In the genomic region with DNA sequence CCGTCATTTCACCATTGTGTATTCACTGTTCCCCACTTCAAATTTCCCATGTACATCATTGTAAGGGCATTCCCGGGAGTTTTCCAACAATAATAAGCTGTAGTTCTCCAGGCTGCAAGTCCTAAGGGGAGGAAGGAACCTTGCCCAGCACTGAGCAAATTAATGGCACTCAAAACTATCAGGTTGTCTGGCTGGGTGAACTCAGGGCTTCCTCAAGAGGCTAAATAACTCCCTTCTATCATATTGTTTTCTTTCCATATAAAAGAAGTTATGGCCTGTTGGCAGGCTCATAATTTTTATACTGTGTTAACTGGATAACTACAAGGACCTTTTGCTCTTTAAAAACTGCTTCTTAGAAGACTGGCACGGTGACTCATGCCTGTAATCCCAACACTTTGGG, we compare ENCODE assay signal across 23 cellular contexts.
A peak's percentile ranks its signal among the peaks of the same experiment; 100 is the strongest.
DNase-seq lines count a peak whose midpoint lies in the region; ATAC-seq and TF ChIP-seq lines count a peak whose summit lies in the region.
"Had no signal": no experiment of that assay in that cellular context is flagged by ENCODE, and none has a peak within 500 bp of the region (broad histone marks: within the 10 kb centered on the region; RNA-seq: fewer than 3 reads in every experiment).

No MANE protein-coding gene starts in this region.

- no peaks in the 10 kb centered on the region for H3K36me3 Mint-ChIP-seq in nephron (ENCODE audit: low read depth)
- H3K36me3 Mint-ChIP-seq: CD4-positive, alpha-beta memory T cell had no signal

- TF ChIP-seq CTCF in HEK293 (tag by site-specific recombination; IDR thresholded peaks at IDR 0.05) = no peak
- TF ChIP-seq CTCF in nephron (IDR thresholded peaks at IDR 0.05; ENCODE audit: unreplicated experiment in 3 of 3) = no peak

- H3K9me3 Mint-ChIP-seq in nephron = no peaks in the 10 kb centered on the region

- ATAC-seq in GM19035 (IDR thresholded peaks at IDR 0.05; ENCODE audit: unreplicated experiment) = no peak
- ATAC-seq: HCT116, PC-3 had no signal

- POLR2A ChIA-PET in HEK293 (lab: Yijun Ruan, JAX) = no interaction called here

- peak; percentile 67 for DNase-seq in NCI-H2227 treated with DMSO at 0.1 percent for 48 hours (lab: John Stamatoyannopoulos, UW)
- peak; percentile 38 for DNase-seq in fibroblast of peridontal ligament (ENCODE audit: extremely low read depth)
- DNase-seq in HT-29 (ENCODE audit: low spot score) = no peak
- DNase-seq in NCI-H2196 (lab: John Stamatoyannopoulos, UW; ENCODE audit: unreplicated experiment) = no peak
- DNase-seq: 8988T; Caco-2; CD4-positive, alpha-beta memory T cell; DMS 273 treated with DMSO at 0.1 percent for 48 hours; DMS79 treated with DMSO at 0.1 percent for 48 hours; GOT3; Kasumi-1; NCI-H1417 treated with DMSO at 0.1 percent for 48 hours; NCI-H2107; NCI-H524 treated with DMSO at 0.1 percent for 48 hours; PC-3; RPMI8226; SHP77; SK-N-SH had no signal

- CTCF ChIA-PET in HEK293 (lab: Yijun Ruan, JAX) = no interaction called here

- no peaks in the 10 kb centered on the region for H3K9me3 ChIP-seq in HEK293 (ENCODE audit: control insufficient read depth, insufficient read depth, low read depth, low read length)
- H3K9me3 ChIP-seq: Caco-2, SK-N-SH had no signal

- no peaks in the 10 kb centered on the region for H3K36me3 ChIP-seq in HEK293 (ENCODE audit: control insufficient read depth in 2 of 2, insufficient read depth in 1 of 2, low read length in 2 of 2)
- H3K36me3 ChIP-seq: BLaER1 treated with 17β-estradiol and CSF1 and Interleukin-3, amounts not matched to agents 10 nM and 100 nM had no signal

- no peak overlapping the region for H3K4me3 Mint-ChIP-seq in nephron
- H3K4me3 Mint-ChIP-seq: CD4-positive, alpha-beta memory T cell had no signal

- no peak overlapping the region for H3K27ac ChIP-seq in HEK293 (ENCODE audit: extremely low read depth, low read depth, low read length)
- H3K27ac ChIP-seq: BLaER1 treated with 17β-estradiol and CSF1 and Interleukin-3, amounts not matched to agents 10 nM and 100 nM had no signal

- H3K4me3 ChIP-seq in HEK293 (ENCODE audit: low read depth, low read length) = no peak overlapping the region
- H3K4me3 ChIP-seq: BLaER1 treated with 17β-estradiol and CSF1 and Interleukin-3, amounts not matched to agents 10 nM and 100 nM had no signal

- no peaks in the 10 kb centered on the region for H3K4me1 ChIP-seq in HEK293 (ENCODE audit: control insufficient read depth, insufficient read depth, low read length)
- H3K4me1 ChIP-seq: Caco-2 had no signal

- H3K4me1 Mint-ChIP-seq in nephron = peaks cover 4% of the 10 kb centered on the region
- H3K4me1 Mint-ChIP-seq: CD4-positive, alpha-beta memory T cell had no signal

- H3K27ac Mint-ChIP-seq in nephron = peak overlapping the region in 2 of 3 experiments; percentile 43 to 70
- H3K27ac Mint-ChIP-seq: CD4-positive, alpha-beta memory T cell had no signal

- no peaks in the 10 kb centered on the region for H3K27me3 Mint-ChIP-seq in nephron (ENCODE audit: low read depth)
- H3K27me3 Mint-ChIP-seq: CD4-positive, alpha-beta memory T cell had no signal

TF ChIP-seq in HEK293, 187 proteins besides CTCF, POLR2A, EP300 and RAD21:
- 0 out of 2 replicates have a peak, but pooled peaks have one; percentile 17 for TF ChIP-seq ZBTB44 (tag by site-specific recombination; IDR thresholded peaks at IDR 0.05)
- no peak for TF ChIP-seq ZNF585B (tag by site-specific recombination; IDR thresholded peaks at IDR 0.05)
- peak; percentile 92 for TF ChIP-seq WT1 (tag by site-specific recombination; IDR thresholded peaks at IDR 0.05)
- no peak for TF ChIP-seq YY1 (tag by site-specific recombination; IDR thresholded peaks at IDR 0.05)
- peak; percentile 59; the same call in 1 of the 2 replicates for TF ChIP-seq OSR2 (tag by site-specific recombination; IDR thresholded peaks at IDR 0.05)
- TF ChIP-seq, protein P1, sequence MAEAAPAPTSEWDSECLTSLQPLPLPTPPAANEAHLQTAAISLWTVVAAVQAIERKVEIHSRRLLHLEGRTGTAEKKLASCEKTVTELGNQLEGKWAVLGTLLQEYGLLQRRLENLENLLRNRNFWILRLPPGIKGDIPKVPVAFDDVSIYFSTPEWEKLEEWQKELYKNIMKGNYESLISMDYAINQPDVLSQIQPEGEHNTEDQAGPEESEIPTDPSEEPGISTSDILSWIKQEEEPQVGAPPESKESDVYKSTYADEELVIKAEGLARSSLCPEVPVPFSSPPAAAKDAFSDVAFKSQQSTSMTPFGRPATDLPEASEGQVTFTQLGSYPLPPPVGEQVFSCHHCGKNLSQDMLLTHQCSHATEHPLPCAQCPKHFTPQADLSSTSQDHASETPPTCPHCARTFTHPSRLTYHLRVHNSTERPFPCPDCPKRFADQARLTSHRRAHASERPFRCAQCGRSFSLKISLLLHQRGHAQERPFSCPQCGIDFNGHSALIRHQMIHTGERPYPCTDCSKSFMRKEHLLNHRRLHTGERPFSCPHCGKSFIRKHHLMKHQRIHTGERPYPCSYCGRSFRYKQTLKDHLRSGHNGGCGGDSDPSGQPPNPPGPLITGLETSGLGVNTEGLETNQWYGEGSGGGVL (tag by site-specific recombination; IDR thresholded peaks at IDR 0.05) = no peak
- TF ChIP-seq ZNF324 (tag by site-specific recombination; IDR thresholded peaks at IDR 0.05) = no peak
- peak; percentile 72 for TF ChIP-seq ZNF843 (tag by site-specific recombination; IDR thresholded peaks at IDR 0.05)
- no peak for TF ChIP-seq ZFP41 (tag by site-specific recombination; IDR thresholded peaks at IDR 0.05; ENCODE audit: borderline replicate concordance)
- TF ChIP-seq ZNF404 (tag by site-specific recombination; IDR thresholded peaks at IDR 0.05) = no peak
- 0 out of 2 replicates have a peak, but pooled peaks have one; percentile 19 for TF ChIP-seq GLI2 (tag by site-specific recombination; IDR thresholded peaks at IDR 0.05; ENCODE audit: borderline replicate concordance, low read depth)
- no peak for TF ChIP-seq ZNF391 (tag by site-specific recombination; IDR thresholded peaks at IDR 0.05; ENCODE audit: borderline replicate concordance, low read depth)
- TF ChIP-seq MZF1 (tag by site-specific recombination; IDR thresholded peaks at IDR 0.05; ENCODE audit: borderline replicate concordance) = peak; percentile 33; the same call in 1 of the 2 replicates
- TF ChIP-seq ZBTB8A (tag by site-specific recombination; IDR thresholded peaks at IDR 0.05) = no peak
- no peak for TF ChIP-seq ZNF140 (tag by site-specific recombination; IDR thresholded peaks at IDR 0.05)
- no peak for TF ChIP-seq ZBTB21 (tag by site-specific recombination; IDR thresholded peaks at IDR 0.05)
- no peak for TF ChIP-seq ZXDB (tag by site-specific recombination; IDR thresholded peaks at IDR 0.05)
- no peak for TF ChIP-seq ZNF501 (tag by site-specific recombination; IDR thresholded peaks at IDR 0.05)
- TF ChIP-seq FEZF1 (tag by site-specific recombination; IDR thresholded peaks at IDR 0.05) = 0 out of 2 replicates have a peak, but pooled peaks have one; percentile 11
- no peak for TF ChIP-seq ZNF138 (tag by site-specific recombination; IDR thresholded peaks at IDR 0.05; ENCODE audit: borderline replicate concordance)
- TF ChIP-seq ZNF529 (tag by site-specific recombination; IDR thresholded peaks at IDR 0.05; ENCODE audit: insufficient replicate concordance) = no peak
- TF ChIP-seq KLF8 (tag by site-specific recombination; IDR thresholded peaks at IDR 0.05) = no peak
- TF ChIP-seq ZSCAN30 (tag by site-specific recombination; IDR thresholded peaks at IDR 0.05) = 0 out of 2 replicates have a peak, but pooled peaks have one; percentile 43
- TF ChIP-seq ZIC2 (tag by site-specific recombination; IDR thresholded peaks at IDR 0.05) = no peak
- peak; percentile 78; the same call in 1 of the 2 replicates for TF ChIP-seq PRDM6 (tag by site-specific recombination; IDR thresholded peaks at IDR 0.05)
- 0 out of 2 replicates have a peak, but pooled peaks have one; percentile 17 for TF ChIP-seq ZNF580 (tag by site-specific recombination; IDR thresholded peaks at IDR 0.05)
- no peak for TF ChIP-seq ZBTB1 (tag by site-specific recombination; IDR thresholded peaks at IDR 0.05)
- peak; percentile 80 for TF ChIP-seq OVOL3 (tag by site-specific recombination; IDR thresholded peaks at IDR 0.05)

Comparison
In these comparisons a context has a peak if more than half of its experiments do, and no peak if none do; other contexts are left out.
1. DNase-seq: peak in NCI-H2227 treated with DMSO at 0.1 percent for 48 hours (single experiment) and fibroblast of peridontal ligament (single experiment); none in HT-29 (single experiment) and NCI-H2196 (single experiment).